8 cellular contexts compared by ENCODE assay signal in the genomic region with DNA sequence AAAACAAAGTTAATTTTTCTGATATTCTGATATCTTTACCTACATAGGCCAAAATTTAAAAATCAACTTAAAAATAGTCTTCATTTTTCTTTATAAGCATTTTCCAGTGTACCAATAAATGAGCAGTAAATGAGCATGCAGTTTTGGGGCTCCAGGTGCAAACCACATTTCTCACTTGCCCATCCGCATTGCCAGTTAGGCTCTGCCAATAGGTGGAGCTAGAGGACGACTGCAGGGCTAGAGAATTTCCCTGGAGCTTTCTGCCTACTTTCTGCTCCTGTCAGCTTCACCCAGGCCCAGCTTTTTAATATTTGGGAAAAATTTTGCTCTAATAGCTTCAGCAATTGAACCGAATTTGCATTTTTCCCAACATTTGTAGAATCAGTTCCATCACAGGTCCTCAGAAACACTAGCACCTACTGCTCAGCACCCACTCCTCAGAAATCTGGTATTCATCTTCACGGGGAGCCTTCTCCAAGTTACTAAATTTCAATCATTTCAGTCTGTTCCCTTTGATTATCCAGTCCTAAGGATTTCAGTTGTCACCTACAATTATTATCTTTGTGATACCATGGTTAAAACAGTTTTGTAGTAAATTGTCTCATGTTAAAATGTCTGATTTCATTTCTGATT.
DNase-seq lines count a peak whose midpoint lies in the region; ATAC-seq and TF ChIP-seq lines count a peak whose summit lies in the region.

No MANE protein-coding gene starts in this region.

- no peaks in the 10 kb centered on the region for H3K27me3 ChIP-seq in upper lobe of right lung

- no peak overlapping the region for H3K27ac ChIP-seq in upper lobe of right lung

- no peaks in the 10 kb centered on the region for H3K36me3 ChIP-seq in upper lobe of right lung

- H3K4me1 Mint-ChIP-seq in activated CD8-positive, alpha-beta T cell treated with anti-CD3 and anti-CD28 coated beads, Interleukin-2, amount 10 ng/mL, durations not matched to agents 7 days and 5 days (ENCODE audit: low read depth): no peaks in the 10 kb centered on the region
- H3K4me1 Mint-ChIP-seq in nephron: no peaks in the 10 kb centered on the region

- peak; percentile 98 for TF ChIP-seq CTCF in NB4 (IDR thresholded peaks at IDR 0.05; ENCODE audit: low read depth, low read length)
- peak; percentile 100 for TF ChIP-seq CTCF in epithelial cell of proximal tubule (conservative IDR thresholded peaks at IDR 0.05; ENCODE audit: low read depth, low read length)
- peak; percentile 54 to 68 (median 57) for TF ChIP-seq CTCF in nephron (IDR thresholded peaks at IDR 0.05; ENCODE audit: unreplicated experiment in 3 of 3)
- peak; percentile 88 for TF ChIP-seq CTCF in upper lobe of right lung (IDR thresholded peaks at IDR 0.05)

- H3K9me3 Mint-ChIP-seq in activated CD8-positive, alpha-beta T cell treated with anti-CD3 and anti-CD28 coated beads, Interleukin-2, amount 10 ng/mL, durations not matched to agents 7 days and 5 days (ENCODE audit: insufficient read depth): no peaks in the 10 kb centered on the region
- H3K9me3 Mint-ChIP-seq in nephron: peaks cover 2% of the 10 kb centered on the region

- intact Hi-C loops in Right ventricle myocardium superior (cut with DNase I) (no loop called here), cardiac septum (cut with DNase I) (no loop called here), upper lobe of right lung (cut with DNase I) (no loop called here)

- DNase-seq in Right ventricle myocardium superior: peak; percentile 43
- DNase-seq in cardiac septum (ENCODE audit: low spot score): no peak
- DNase-seq in HEK293T (ENCODE audit: extremely low spot score): peak; percentile 57
- peak; percentile 61 for DNase-seq in NB4 (ENCODE audit: low read depth)
- DNase-seq in activated CD8-positive, alpha-beta T cell treated with anti-CD3 and anti-CD28 coated beads, Interleukin-2, amount 10 ng/mL, durations not matched to agents 7 days and 5 days: peak; percentile 62
- DNase-seq in epithelial cell of proximal tubule (ENCODE audit: low read depth): no peak
- DNase-seq in upper lobe of right lung: no peak

- H3K4me3 ChIP-seq in NB4 (ENCODE audit: low read depth, low read length): no peak overlapping the region
- H3K4me3 ChIP-seq in epithelial cell of proximal tubule (ENCODE audit: low read depth, low read length): no peak overlapping the region
- H3K4me3 ChIP-seq in upper lobe of right lung: no peak overlapping the region

- no peak overlapping the region for H3K4me3 Mint-ChIP-seq in activated CD8-positive, alpha-beta T cell treated with anti-CD3 and anti-CD28 coated beads, Interleukin-2, amount 10 ng/mL, durations not matched to agents 7 days and 5 days
- no peak overlapping the region for H3K4me3 Mint-ChIP-seq in nephron

- ATAC-seq in Right ventricle myocardium superior (ENCODE audit: poor library complexity) (no peak), upper lobe of right lung (peak; percentile 84)
- peak; percentile 51 for ATAC-seq in activated CD8-positive, alpha-beta T cell treated with anti-CD3 and anti-CD28 coated beads, Interleukin-2, amount 10 ng/mL, durations not matched to agents 7 days and 5 days

- no peak overlapping the region for H3K27ac Mint-ChIP-seq in activated CD8-positive, alpha-beta T cell treated with anti-CD3 and anti-CD28 coated beads, Interleukin-2, amount 10 ng/mL, durations not matched to agents 7 days and 5 days
- no peak overlapping the region for H3K27ac Mint-ChIP-seq in nephron

- no peaks in the 10 kb centered on the region for H3K27me3 Mint-ChIP-seq in activated CD8-positive, alpha-beta T cell treated with anti-CD3 and anti-CD28 coated beads, Interleukin-2, amount 10 ng/mL, durations not matched to agents 7 days and 5 days (ENCODE audit: low read depth)
- no peaks in the 10 kb centered on the region for H3K27me3 Mint-ChIP-seq in nephron (ENCODE audit: low read depth)

- peaks cover 1% of the 10 kb centered on the region for H3K9me3 ChIP-seq in upper lobe of right lung

- no peaks in the 10 kb centered on the region for H3K4me1 ChIP-seq in upper lobe of right lung

- POLR2A ChIA-PET in HEK293T (lab: Yijun Ruan, JAX): no interaction called here
- POLR2A ChIA-PET in activated CD8-positive, alpha-beta T cell treated with anti-CD3 and anti-CD28 coated beads, Interleukin-2, amount 10 ng/mL, durations not matched to agents 7 days and 5 days (lab: Charles Lee): no interaction called here

- H3K36me3 Mint-ChIP-seq in activated CD8-positive, alpha-beta T cell treated with anti-CD3 and anti-CD28 coated beads, Interleukin-2, amount 10 ng/mL, durations not matched to agents 7 days and 5 days (ENCODE audit: low read depth): no peaks in the 10 kb centered on the region
- no peaks in the 10 kb centered on the region for H3K36me3 Mint-ChIP-seq in nephron (ENCODE audit: low read depth)

- CTCF ChIA-PET in HEK293T (lab: Yijun Ruan, JAX): interaction anchor here (0.6 to 1.4 kb wide), 4 partner anchors 11 to 1472 kb away, joined by 3 to 6 read pairs (median 4); no protein-coding TSS in a partner anchor
- CTCF ChIA-PET in activated CD8-positive, alpha-beta T cell treated with anti-CD3 and anti-CD28 coated beads, Interleukin-2, amount 10 ng/mL, durations not matched to agents 7 days and 5 days (lab: Charles Lee): interaction anchor here (0.8 to 1.5 kb wide), 6 partner anchors 10 to 961 kb away, joined by 3 to 5 read pairs (median 3); no protein-coding TSS in a partner anchor

- no peak for TF ChIP-seq POLR2A in NB4 (IDR thresholded peaks at IDR 0.05; ENCODE audit: extremely low read depth, insufficient read length)

TF ChIP-seq in HEK293T, 16 proteins besides CTCF, POLR2A, EP300 and RAD21:
- TF ChIP-seq SUZ12 (IDR thresholded peaks at IDR 0.05): no peak
- no peak for TF ChIP-seq BHLHE40 (IDR thresholded peaks at IDR 0.05; ENCODE audit: borderline replicate concordance)

Comparison
In these comparisons a context has a peak if more than half of its experiments do, and no peak if none do; other contexts are left out.
1. DNase-seq: peak in Right ventricle myocardium superior (single experiment), HEK293T (single experiment), NB4 (single experiment) and activated CD8-positive, alpha-beta T cell treated with anti-CD3 and anti-CD28 coated beads, Interleukin-2, amount 10 ng/mL, durations not matched to agents 7 days and 5 days (single experiment); none in cardiac septum (single experiment), epithelial cell of proximal tubule (single experiment) and upper lobe of right lung (single experiment).
2. Peak in every context shown above with its lines, with median percentiles within 50 percentile points of each other: CTCF ChIP-seq.